Comparison of ENCODE assay signal across 8 cellular contexts in genomic region chr1:31644560-31645273, GRCh38. TPM values are rescaled to one million over a fixed set of nuclear protein-coding genes. Genes with fewer than 3 reads are reported as not detected.
DNase-seq lines count a peak whose midpoint lies in the region; TF ChIP-seq lines count a peak whose summit lies in the region.

A gene with protein sequence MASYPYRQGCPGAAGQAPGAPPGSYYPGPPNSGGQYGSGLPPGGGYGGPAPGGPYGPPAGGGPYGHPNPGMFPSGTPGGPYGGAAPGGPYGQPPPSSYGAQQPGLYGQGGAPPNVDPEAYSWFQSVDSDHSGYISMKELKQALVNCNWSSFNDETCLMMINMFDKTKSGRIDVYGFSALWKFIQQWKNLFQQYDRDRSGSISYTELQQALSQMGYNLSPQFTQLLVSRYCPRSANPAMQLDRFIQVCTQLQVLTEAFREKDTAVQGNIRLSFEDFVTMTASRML (minus strand): TSS chr1:31644876. CDS start chr1:31644864, 12 bp downstream.

- H3K14ac ChIP-seq in H9 (ENCODE audit: insufficient read depth, low read length): peak within 1 kb of the TSS; percentile 100

- peak within 1 kb of the TSS; percentile 35 for H4K91ac ChIP-seq in H9 (ENCODE audit: insufficient read length, low read depth, low read length)

- peak within 1 kb of the TSS; percentile 18; the same call in 1 of the 2 replicates for H3K4ac ChIP-seq in H9 (ENCODE audit: low read depth, low read length)

- H2BK12ac ChIP-seq in H9 (ENCODE audit: insufficient read length, low read depth, low read length): peak within 1 kb of the TSS; percentile 55

- peaks cover 6% of the 10 kb centered on the region for H3K23me2 ChIP-seq in H9 (ENCODE audit: insufficient read length, low read depth, low read length, poor library complexity, severe bottlenecking)

- no peak within 1 kb of the TSS for H2BK20ac ChIP-seq in H9 (ENCODE audit: low read depth, low read length, poor library complexity, severe bottlenecking)

- H3K9me3 Mint-ChIP-seq in H9 (no peaks in the 10 kb centered on the region), nephron (no peaks in the 10 kb centered on the region)
- H3K9me3 Mint-ChIP-seq in stimulated activated naive CD8-positive, alpha-beta T cell treated with anti-CD3 and anti-CD28 coated beads, Interleukin-15, Interleukin-2, amounts not matched to agents 100 ng/mL and 50 ng/mL, for 24 hours: no peaks in the 10 kb centered on the region

- no CpG with 5 or more reads among the region's 56 CpGs for WGBS in H9 (ENCODE audit: extremely low coverage, insufficient read length, low lambda C conversion rate)

- H4K20me1 ChIP-seq in H9 (ENCODE audit: control insufficient read depth, insufficient read depth, insufficient read length) (no peaks in the 10 kb centered on the region), MM.1S (ENCODE audit: insufficient read depth, low read length) (no peaks in the 10 kb centered on the region)

- H3K27me3 ChIP-seq in H9 (ENCODE audit: insufficient read depth, low read length): no peaks in the 10 kb centered on the region
- no peaks in the 10 kb centered on the region for H3K27me3 ChIP-seq in MM.1S (replicated peaks; ENCODE audit: insufficient read depth, low read length)

- peaks cover 4% of the 10 kb centered on the region; the same call in 1 of the 2 replicates for H3K4me1 ChIP-seq in H9 (ENCODE audit: insufficient read depth, low read length)
- H3K4me1 ChIP-seq in MM.1S (ENCODE audit: low read length): peaks cover 7% of the 10 kb centered on the region

- H3K79me2 ChIP-seq in H9 (ENCODE audit: insufficient read depth, low read length) (peaks cover 8% of the 10 kb centered on the region; the same call in 1 of the 2 replicates), MM.1S (ENCODE audit: low read length) (peaks cover 46% of the 10 kb centered on the region)

- H2BK5ac ChIP-seq in H9 (ENCODE audit: insufficient read length, low read length): peak within 1 kb of the TSS; percentile 94

- no peaks in the 10 kb centered on the region for H3K9me2 ChIP-seq in MM.1S (replicated peaks; ENCODE audit: insufficient read depth, low read length)

- peak within 1 kb of the TSS; percentile 100 for H3K18ac ChIP-seq in H9 (ENCODE audit: insufficient read length, low read depth, low read length)

- H2BK15ac ChIP-seq in H9 (ENCODE audit: low read depth, low read length): no peak within 1 kb of the TSS; the same call in 1 of the 2 replicates

- peak; percentile 98 for DNase-seq in ELR (ENCODE audit: low read depth)
- peak; percentile 98 for DNase-seq in H9
- peak; percentile 98 for DNase-seq in MM.1S
- DNase-seq in SIG-M5 (lab: John Stamatoyannopoulos, UW): peak; percentile 93
- peak; percentile 94 for DNase-seq in activated gamma-delta T cell (lab: John Stamatoyannopoulos, UW)
- DNase-seq in fibroblast of the aortic adventitia (ENCODE audit: low read depth): peak; percentile 98

- H3K4me2 ChIP-seq in H9 (ENCODE audit: insufficient read depth, insufficient read length, low read length) (peak within 1 kb of the TSS; percentile 97), MM.1S (ENCODE audit: low read depth, low read length) (peak within 1 kb of the TSS; percentile 86)

- TF ChIP-seq CTCF in H9 (conservative IDR thresholded peaks at IDR 0.05) (no peak), MM.1S (IDR thresholded peaks at IDR 0.05; ENCODE audit: low read length) (no peak), fibroblast of the aortic adventitia (IDR thresholded peaks at IDR 0.05; ENCODE audit: insufficient read depth, low read length) (no peak), nephron (IDR thresholded peaks at IDR 0.05; ENCODE audit: unreplicated experiment in 3 of 3) (no peak)

- H3K36me3 ChIP-seq in MM.1S (replicated peaks; ENCODE audit: insufficient read depth, low read length): no peaks in the 10 kb centered on the region

- H3K4me3 Mint-ChIP-seq in H9: peak within 1 kb of the TSS; percentile 94 to 95
- H3K4me3 Mint-ChIP-seq in nephron: peak within 1 kb of the TSS; percentile 94 to 95 (median 94)
- peak within 1 kb of the TSS; percentile 97 for H3K4me3 Mint-ChIP-seq in stimulated activated naive CD8-positive, alpha-beta T cell treated with anti-CD3 and anti-CD28 coated beads, Interleukin-15, Interleukin-2, amounts not matched to agents 100 ng/mL and 50 ng/mL, for 24 hours

- H3K4me3 ChIP-seq in MM.1S (ENCODE audit: low read length) (peak within 1 kb of the TSS; percentile 97), fibroblast of the aortic adventitia (ENCODE audit: low read depth, low read length) (peak within 1 kb of the TSS; percentile 95)

- peak within 1 kb of the TSS; percentile 98 for H2BK120ac ChIP-seq in H9 (ENCODE audit: low read depth, low read length, poor library complexity, severe bottlenecking)

- H3F3A ChIP-seq in MM.1S (ENCODE audit: insufficient read depth, low read length): no peaks in the 10 kb centered on the region

- H3K27me3 Mint-ChIP-seq in H9 (ENCODE audit: low read depth) (peaks cover 3% of the 10 kb centered on the region; the same call in 1 of the 2 replicates), nephron (ENCODE audit: low read depth) (no peaks in the 10 kb centered on the region)
- H3K27me3 Mint-ChIP-seq in stimulated activated naive CD8-positive, alpha-beta T cell treated with anti-CD3 and anti-CD28 coated beads, Interleukin-15, Interleukin-2, amounts not matched to agents 100 ng/mL and 50 ng/mL, for 24 hours: no peaks in the 10 kb centered on the region

- no peak within 1 kb of the TSS for H3K23ac ChIP-seq in H9 (ENCODE audit: insufficient read length, low read depth, low read length)

- H4K5ac ChIP-seq in H9 (ENCODE audit: insufficient read length, low read depth, low read length): peak within 1 kb of the TSS; percentile 94

- H3K9me3 ChIP-seq in H9 (ENCODE audit: control insufficient read depth, low read depth, low read length) (no peaks in the 10 kb centered on the region), MM.1S (replicated peaks; ENCODE audit: insufficient read depth, low read length) (no peaks in the 10 kb centered on the region)

- H3T11ph ChIP-seq in H9 (ENCODE audit: low read length): peak within 1 kb of the TSS; percentile 92

- no peak within 1 kb of the TSS for H2AFZ ChIP-seq in H9 (ENCODE audit: low read length)
- peak within 1 kb of the TSS; percentile 85 for H2AFZ ChIP-seq in MM.1S (ENCODE audit: low read length)

- no peaks in the 10 kb centered on the region for H3K79me1 ChIP-seq in H9 (ENCODE audit: insufficient read depth, low read depth, low read length, poor library complexity, severe bottlenecking)

- H3K4me1 Mint-ChIP-seq in H9: peaks cover 14 to 20% of the 10 kb centered on the region in 2 experiments
- peaks cover 32% of the 10 kb centered on the region for H3K4me1 Mint-ChIP-seq in nephron
- peaks cover 23% of the 10 kb centered on the region for H3K4me1 Mint-ChIP-seq in stimulated activated naive CD8-positive, alpha-beta T cell treated with anti-CD3 and anti-CD28 coated beads, Interleukin-15, Interleukin-2, amounts not matched to agents 100 ng/mL and 50 ng/mL, for 24 hours (ENCODE audit: low read depth)

- H3K36me3 Mint-ChIP-seq in H9 (ENCODE audit: insufficient read depth in 1 of 3, low read depth in 3 of 3): no peaks in the 10 kb centered on the region
- H3K36me3 Mint-ChIP-seq in nephron (ENCODE audit: low read depth): no peaks in the 10 kb centered on the region
- H3K36me3 Mint-ChIP-seq in stimulated activated naive CD8-positive, alpha-beta T cell treated with anti-CD3 and anti-CD28 coated beads, Interleukin-15, Interleukin-2, amounts not matched to agents 100 ng/mL and 50 ng/mL, for 24 hours (ENCODE audit: low read depth): no peaks in the 10 kb centered on the region

- H3K27ac Mint-ChIP-seq in H9 (peak within 1 kb of the TSS; percentile 100), nephron (peak within 1 kb of the TSS; percentile 99 to 100 (median 100))
- H3K27ac Mint-ChIP-seq in stimulated activated naive CD8-positive, alpha-beta T cell treated with anti-CD3 and anti-CD28 coated beads, Interleukin-15, Interleukin-2, amounts not matched to agents 100 ng/mL and 50 ng/mL, for 24 hours: peak within 1 kb of the TSS; percentile 99

- peak within 1 kb of the TSS; percentile 9 for H3K56ac ChIP-seq in H9 (ENCODE audit: insufficient read length, low read depth, low read length)

- H3K27ac ChIP-seq in H9 (ENCODE audit: insufficient read length, low read depth, low read length) (peak within 1 kb of the TSS; percentile 89), MM.1S (ENCODE audit: low read length) (peak within 1 kb of the TSS; percentile 71)

- no peak within 1 kb of the TSS for H2AK5ac ChIP-seq in H9 (ENCODE audit: insufficient read length, low read length)

- no peak within 1 kb of the TSS for H4K8ac ChIP-seq in H9 (replicated peaks; ENCODE audit: insufficient read length, low read depth, low read length)

- H3K9ac ChIP-seq in H9 (ENCODE audit: extremely low read depth, insufficient read length, low read length) (peak within 1 kb of the TSS; percentile 95), MM.1S (ENCODE audit: low read length) (peak within 1 kb of the TSS; percentile 96)

RNA-seq across cellular contexts. Expression of the gene that starts here (rescaled TPM):
- total RNA-seq in H9 (2021): 40.3 and 43.3 TPM in 2 replicates
- total RNA-seq in fibroblast of the aortic adventitia (ENCODE audit: low replicate concordance): 33.3 and 59.8 TPM in 2 replicates

Comparison
In these comparisons a context has a peak if more than half of its experiments do, and no peak if none do; other contexts are left out.
1. Peak in every context shown above with its lines: DNase-seq, H3K4me3 ChIP-seq and H3K27ac ChIP-seq.